25 cellular contexts compared by ENCODE assay signal in the genomic region with DNA sequence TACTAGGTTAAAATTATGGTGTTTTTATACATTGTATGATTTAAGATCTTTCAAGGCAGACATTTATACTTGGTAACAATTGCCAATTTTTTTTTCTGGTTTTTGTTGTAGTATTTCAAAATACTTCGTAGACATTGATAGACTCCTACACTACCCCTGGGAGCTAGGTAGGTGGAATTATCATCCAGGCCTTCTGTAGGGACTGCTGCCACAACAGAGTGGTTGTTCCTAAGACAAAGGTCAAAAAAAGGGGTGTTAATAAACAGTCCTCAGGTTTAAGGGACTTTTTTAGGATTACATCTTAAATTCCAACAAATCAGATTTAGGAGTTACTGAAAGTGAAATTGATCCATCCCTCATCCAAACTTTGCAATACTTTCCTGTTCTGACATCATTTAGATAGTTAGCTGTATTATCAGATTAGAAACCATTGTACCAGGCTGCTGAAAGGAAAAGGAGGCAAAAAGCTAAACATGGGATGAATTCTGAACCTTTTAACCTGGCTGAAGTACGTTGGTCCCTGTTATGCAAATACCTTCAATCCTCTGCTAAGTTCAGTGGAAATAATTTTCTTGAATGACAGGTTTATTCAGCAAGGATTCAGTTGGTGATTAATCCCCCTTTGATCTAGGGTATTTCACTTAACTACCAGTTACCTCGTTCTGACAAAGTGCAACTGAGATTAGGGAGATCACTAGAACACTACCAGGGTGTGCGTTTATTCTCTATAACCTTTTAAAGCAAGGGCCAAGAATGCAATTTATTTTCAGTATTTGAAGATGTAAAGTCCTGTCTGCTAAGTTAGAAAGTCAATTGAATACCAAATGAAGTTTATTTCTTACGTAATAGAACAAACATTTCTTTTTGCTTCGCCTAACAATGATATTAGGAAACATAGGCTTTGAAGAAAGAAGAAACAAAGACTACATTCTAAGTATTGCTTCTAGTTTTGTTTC.
"Had no signal": no experiment of that assay in that cellular context is flagged by ENCODE, and none has a peak within 500 bp of the region (broad histone marks: within the 10 kb centered on the region; RNA-seq: fewer than 3 reads in every experiment).

No MANE protein-coding gene starts in this region.

- H3K4me1 ChIP-seq: left lung, right atrium auricular region, tibial nerve, uterus had no signal

- ATAC-seq: activated naive CD8-positive, alpha-beta T cell treated with anti-CD3 and anti-CD28 coated beads, Interleukin-2, amount 50 U/mL, for 24 hours; left lung; stimulated activated naive CD8-positive, alpha-beta T cell treated with anti-CD3 and anti-CD28 coated beads, Interleukin-15, Interleukin-2, amounts not matched to agents 100 U/mL and 50 U/mL, for 24 hours had no signal

- DNase-seq: activated CD4-positive, alpha-beta T cell treated with anti-CD3 and anti-CD28 coated beads, Interleukin-2, amount 50 U/mL, for 1 hour; activated CD4-positive, CD25-positive, alpha-beta regulatory T cell treated with anti-CD3 and anti-CD28 coated beads, Interleukin-2, amount 50 U/mL, for 72 hours; activated CD8-positive, alpha-beta memory T cell treated with anti-CD3 and anti-CD28 coated beads for 24 hours; activated CD8-positive, alpha-beta memory T cell treated with anti-CD3 and anti-CD28 coated beads, Interleukin-2, amount 50 U/mL, for 48 hours; activated effector memory CD4-positive, alpha-beta T cell treated with Interleukin-2 at 50 U/mL for 16 hours; activated naive CD4-positive, alpha-beta T cell treated with anti-CD3 and anti-CD28 coated beads, Interleukin-2, amount 10 ng/mL, durations not matched to agents 7 days and 5 days; activated naive CD8-positive, alpha-beta T cell treated with anti-CD3 and anti-CD28 coated beads, Interleukin-2, amount 50 U/mL, for 24 hours; activated T-cell treated with anti-CD3 and anti-CD28 coated beads, Interleukin-2, amount 50 U/mL, for 48 hours; anterior cingulate cortex; erythroblast; foreskin melanocyte; glutamatergic neuron; hippocampal formation; left lung; mammary epithelial cell; nephron progenitor cell; stimulated activated CD4-positive, alpha-beta T cell treated with anti-CD3 and anti-CD28 coated beads, Interleukin-2, amount 100 ng/mL, for 24 hours; stimulated activated naive CD8-positive, alpha-beta T cell treated with anti-CD3 and anti-CD28 coated beads, Interleukin-15, Interleukin-2, amounts not matched to agents 100 U/mL and 50 U/mL, for 24 hours; substantia nigra; uterus had no signal

- H3K27me3 ChIP-seq: left lung, right atrium auricular region, tibial nerve, uterus had no signal

- H3K36me3 ChIP-seq: uterus had no signal

- H3K27ac ChIP-seq: coronary artery, left lung, right atrium auricular region, tibial nerve, uterus had no signal

- FAIRE-seq: endometrium, keratinocyte had no signal

- H3K9me3 ChIP-seq: left lung, right atrium auricular region, tibial nerve, uterus had no signal

- H3K4me3 ChIP-seq: coronary artery, left lung, right atrium auricular region, tibial nerve, uterus had no signal
